ENCODE assay signal across 2 cellular contexts in the genomic region with DNA sequence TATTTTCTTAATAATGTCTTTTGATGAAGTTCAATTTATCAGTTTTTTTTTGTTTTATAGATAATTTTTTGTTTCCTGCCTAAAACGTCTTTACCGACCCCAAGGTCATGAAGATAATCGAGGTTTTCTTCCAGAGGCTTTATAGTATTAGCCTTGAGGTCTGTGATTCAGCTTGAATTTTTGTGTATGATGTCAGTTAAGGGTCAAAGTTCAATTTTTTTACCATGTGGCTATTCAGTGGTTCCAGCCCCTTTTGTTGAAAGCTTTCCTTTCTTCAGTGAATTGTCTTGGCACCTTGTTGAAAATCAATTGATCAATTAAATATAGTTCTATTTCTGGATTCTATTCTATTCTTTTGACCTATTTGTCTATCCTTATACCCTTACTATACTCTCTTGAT.
TF ChIP-seq lines count a peak whose summit lies in the region.

No MANE protein-coding gene starts in this region.

TF ChIP-seq in IMR-90, 13 proteins besides CTCF, POLR2A, EP300 and RAD21:
- TF ChIP-seq MAZ (IDR thresholded peaks at IDR 0.05; ENCODE audit: borderline replicate concordance, low read depth, low read length), result no peak
- no peak for TF ChIP-seq MXI1 (IDR thresholded peaks at IDR 0.05; ENCODE audit: borderline replicate concordance, low read depth, low read length)
- no peak for TF ChIP-seq CHD1 (IDR thresholded peaks at IDR 0.05; ENCODE audit: low read depth, low read length)
- no peak for TF ChIP-seq RFX5 (IDR thresholded peaks at IDR 0.05; ENCODE audit: low read depth, low read length)
- no peak for TF ChIP-seq ELK1 (IDR thresholded peaks at IDR 0.05; ENCODE audit: borderline replicate concordance, low read depth, low read length)
- no peak for TF ChIP-seq NFE2L2 (IDR thresholded peaks at IDR 0.05; ENCODE audit: low read depth, low read length)
- TF ChIP-seq, protein P1, sequence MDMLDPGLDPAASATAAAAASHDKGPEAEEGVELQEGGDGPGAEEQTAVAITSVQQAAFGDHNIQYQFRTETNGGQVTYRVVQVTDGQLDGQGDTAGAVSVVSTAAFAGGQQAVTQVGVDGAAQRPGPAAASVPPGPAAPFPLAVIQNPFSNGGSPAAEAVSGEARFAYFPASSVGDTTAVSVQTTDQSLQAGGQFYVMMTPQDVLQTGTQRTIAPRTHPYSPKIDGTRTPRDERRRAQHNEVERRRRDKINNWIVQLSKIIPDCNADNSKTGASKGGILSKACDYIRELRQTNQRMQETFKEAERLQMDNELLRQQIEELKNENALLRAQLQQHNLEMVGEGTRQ (IDR thresholded peaks at IDR 0.05; ENCODE audit: low read depth, low read length), result no peak
- TF ChIP-seq FOS (IDR thresholded peaks at IDR 0.05; ENCODE audit: low read depth, low read length), result no peak
- no peak for TF ChIP-seq BHLHE40 (IDR thresholded peaks at IDR 0.05; ENCODE audit: low read depth, low read length)
- no peak for TF ChIP-seq MAFK (IDR thresholded peaks at IDR 0.05; ENCODE audit: low read depth, low read length)
- TF ChIP-seq SMC3 (IDR thresholded peaks at IDR 0.05; ENCODE audit: low read depth, low read length), result no peak
- TF ChIP-seq CEBPB (IDR thresholded peaks at IDR 0.05; ENCODE audit: low read depth, low read length), result no peak
- TF ChIP-seq RCOR1 (IDR thresholded peaks at IDR 0.05; ENCODE audit: insufficient replicate concordance, low read length), result no peak
TF ChIP-seq in IMR-90: peak in this region for 0.

TF ChIP-seq in HepG2, 621 proteins besides CTCF, POLR2A, EP300 and RAD21:
- TF ChIP-seq BCL3 (CRISPR knock-in tag; IDR thresholded peaks at IDR 0.05) (no peak), HNF4A (CRISPR knock-in tag; IDR thresholded peaks at IDR 0.05) (peak; percentile 33; the same call in 1 of the 2 replicates), ZBTB3 (CRISPR knock-in tag; IDR thresholded peaks at IDR 0.05; ENCODE audit: borderline replicate concordance, low read depth) (no peak), ZNF678 (CRISPR knock-in tag; IDR thresholded peaks at IDR 0.05) (no peak), SOX5 (CRISPR knock-in tag; IDR thresholded peaks at IDR 0.05; ENCODE audit: borderline replicate concordance) (0 out of 2 replicates have a peak, but pooled peaks have one; percentile 9), NR2F1 (CRISPR knock-in tag; IDR thresholded peaks at IDR 0.05) (0 out of 4 replicates have a peak, but pooled peaks of 1 of the 2 experiments have one; percentile 21), NCOR1 (IDR thresholded peaks at IDR 0.05; ENCODE audit: borderline replicate concordance, low read length) (peak; percentile 52; the same call in 1 of the 2 replicates), ARID5B (CRISPR knock-in tag; IDR thresholded peaks at IDR 0.05) (no peak), REPIN1 (CRISPR knock-in tag; IDR thresholded peaks at IDR 0.05; ENCODE audit: borderline replicate concordance, low read depth) (no peak), ZNF333 (CRISPR knock-in tag; IDR thresholded peaks at IDR 0.05; ENCODE audit: borderline replicate concordance) (no peak), ZNF572 (CRISPR knock-in tag; IDR thresholded peaks at IDR 0.05) (no peak), NR2F6 (IDR thresholded peaks at IDR 0.05) (peak; percentile 42; the same call in 1 of the 2 replicates), NR2F6 (CRISPR knock-in tag; IDR thresholded peaks at IDR 0.05) (no peak)
